1 cellular context compared by ENCODE assay signal in genomic region chr19:48102870-48103751, GRCh38.
TF ChIP-seq lines count a peak whose summit lies in the region.

No MANE protein-coding gene starts in this region.

TF ChIP-seq in SK-N-SH treated with all-trans-retinoic acid at 6 μM for 48 hours, 23 proteins besides CTCF, POLR2A, EP300 and RAD21 (continued from another document):
- TF ChIP-seq CSRNP3 (CRISPR knock-in tag; IDR thresholded peaks at IDR 0.05) = no peak
- no peak for TF ChIP-seq PPARA (CRISPR knock-in tag; IDR thresholded peaks at IDR 0.05; ENCODE audit: borderline replicate concordance)
- no peak for TF ChIP-seq ZC3H10 (CRISPR knock-in tag; IDR thresholded peaks at IDR 0.05)
TF ChIP-seq in SK-N-SH treated with all-trans-retinoic acid at 6 μM for 48 hours: peak in this region for 0.
